ENCODE assay signal across 22 cellular contexts in genomic region chr17:37713624-37714023, GRCh38. TPM values are rescaled to one million over a fixed set of nuclear protein-coding genes. Genes with fewer than 3 reads are reported as not detected.
"Had no signal": no experiment of that assay in that cellular context is flagged by ENCODE, and none has a peak within 500 bp of the region (broad histone marks: within the 10 kb centered on the region; RNA-seq: fewer than 3 reads in every experiment).

No MANE protein-coding gene starts in this region.

- H3K4me1 Mint-ChIP-seq: memory B cell, naive B cell had no signal

- H3K27me3 ChIP-seq: brain microvascular endothelial cell, neural progenitor cell, ovary had no signal

- ATAC-seq: activated T-cell treated with anti-CD3 and anti-CD28 coated beads, Interleukin-2, amount 50 U/mL, for 4 hours; stimulated activated memory B cell treated with anti-CD40 and anti-IgM and Interleukin-4, amounts not matched to agents 10 μg/mL and 1 μg/mL and 100 μg/mL, for 72 hours had no signal

- H3K4me3 Mint-ChIP-seq: activated naive CD4-positive, alpha-beta T cell treated with anti-CD3 and anti-CD28 coated beads for 36 hours; activated T-cell treated with anti-CD3 and anti-CD28 coated beads, Interleukin-2, amount 50 U/mL, for 4 hours; endodermal cell; memory B cell; naive B cell; neural progenitor cell; stimulated activated memory B cell treated with anti-CD40 and anti-IgM and Interleukin-4, amounts not matched to agents 10 μg/mL and 1 μg/mL and 100 μg/mL, for 72 hours had no signal

- DNase-seq: activated CD4-positive, alpha-beta T cell treated with anti-CD3 and anti-CD28 coated beads, Interleukin-2, amount 50 U/mL, for 1 hour; activated CD4-positive, CD25-positive, alpha-beta regulatory T cell treated with anti-CD3 and anti-CD28 coated beads, Interleukin-2, amount 50 U/mL, for 72 hours; activated CD8-positive, alpha-beta memory T cell treated with anti-CD3 and anti-CD28 coated beads, Interleukin-2, amount 50 U/mL, for 4 hours; activated naive CD4-positive, alpha-beta T cell treated with anti-CD3 and anti-CD28 coated beads for 36 hours; activated T-cell treated with anti-CD3 and anti-CD28 coated beads, Interleukin-2, amount 50 U/mL, for 4 hours; brain microvascular endothelial cell; central memory CD4-positive, alpha-beta T cell; dorsolateral prefrontal cortex; endodermal cell; foreskin fibroblast; hippocampal formation; naive B cell; ovary; spleen; stimulated activated CD4-positive, alpha-beta T cell treated with anti-CD3 and anti-CD28 coated beads, Interleukin-4, amount 100 ng/mL, for 4 hours had no signal

- H3K4me1 ChIP-seq: spleen had no signal

- H3K4me2 ChIP-seq: neural progenitor cell had no signal

- FAIRE-seq: colon, islet of Langerhans had no signal

- H3K36me3 ChIP-seq: brain microvascular endothelial cell, neural progenitor cell, ovary, spleen had no signal

- H3K9me3 Mint-ChIP-seq: activated naive CD4-positive, alpha-beta T cell treated with anti-CD3 and anti-CD28 coated beads for 36 hours; activated T-cell treated with anti-CD3 and anti-CD28 coated beads, Interleukin-2, amount 50 U/mL, for 4 hours; memory B cell; stimulated activated memory B cell treated with anti-CD40 and anti-IgM and Interleukin-4, amounts not matched to agents 10 μg/mL and 1 μg/mL and 100 μg/mL, for 72 hours had no signal

- H3K27ac ChIP-seq: brain microvascular endothelial cell, dorsolateral prefrontal cortex, epithelial cell of prostate, neural progenitor cell, ovary, spleen had no signal

- H3K9me3 ChIP-seq: ovary, spleen had no signal

- H3K36me3 Mint-ChIP-seq: memory B cell, naive B cell, neural progenitor cell had no signal

- H3K4me3 ChIP-seq: dorsolateral prefrontal cortex, neural progenitor cell, ovary, spleen had no signal

- H3K27ac Mint-ChIP-seq: activated naive CD4-positive, alpha-beta T cell treated with anti-CD3 and anti-CD28 coated beads for 36 hours; memory B cell; naive B cell; neural progenitor cell; stimulated activated memory B cell treated with anti-CD40 and anti-IgM and Interleukin-4, amounts not matched to agents 10 μg/mL and 1 μg/mL and 100 μg/mL, for 72 hours had no signal

- H3K9ac ChIP-seq: neural progenitor cell had no signal

RNA-seq across cellular contexts. Expression of gene HNF1B, which starts 31.2 kb away (rescaled TPM):
- total RNA-seq: activated naive CD4-positive, alpha-beta T cell treated with anti-CD3 and anti-CD28 coated beads for 36 hours; mononuclear cell; spleen had no signal
